Comparison of ENCODE assay signal across 26 cellular contexts in genomic region chr9:107235765-107236442, GRCh38.
"Had no signal": no experiment of that assay in that cellular context is flagged by ENCODE, and none has a peak within 500 bp of the region (broad histone marks: within the 10 kb centered on the region; RNA-seq: fewer than 3 reads in every experiment).

No MANE protein-coding gene starts in this region.

- H3K4me2 ChIP-seq: hepatocyte had no signal

- H3K27me3 ChIP-seq: esophagus muscularis mucosa, gastroesophageal sphincter, heart left ventricle, hepatocyte, left lung had no signal

- H3K4me1 ChIP-seq: esophagus muscularis mucosa, foreskin keratinocyte, gastroesophageal sphincter, left lung, lower lobe of right lung had no signal

- H2AFZ ChIP-seq: hepatocyte had no signal

- H3K9me3 Mint-ChIP-seq: immature natural killer cell, naive B cell had no signal

- H3K27ac Mint-ChIP-seq: immature natural killer cell, mesothelial cell of epicardium had no signal

- H3K36me3 ChIP-seq: esophagus muscularis mucosa, gastroesophageal sphincter, heart left ventricle, left lung, lower lobe of right lung had no signal

- DNase-seq: dermis blood vessel endothelial cell; dorsolateral prefrontal cortex; effector CD4-positive, alpha-beta T cell; effector memory CD4-positive, alpha-beta T cell; foreskin keratinocyte; heart left ventricle; hypothalamus; immature natural killer cell; islet precursor cell; kidney; kidney glomerular epithelial cell; left colon; left lung; left ventricle myocardium superior; lower lobe of right lung; mesenchymal stem cell; mucosa of descending colon; naive B cell had no signal

- H3K4me1 Mint-ChIP-seq: immature natural killer cell, naive B cell had no signal

- H3K4me3 Mint-ChIP-seq: immature natural killer cell, mesothelial cell of epicardium had no signal

- H3K9me3 ChIP-seq: esophagus muscularis mucosa, gastroesophageal sphincter, heart left ventricle, left lung, lower lobe of right lung, mucosa of descending colon had no signal

- FAIRE-seq: colon, endothelial cell of umbilical vein, frontal cortex, kidney had no signal

- ATAC-seq: foreskin keratinocyte, gastroesophageal sphincter, heart left ventricle, left colon, left lung, left ventricle myocardium superior, lower lobe of right lung, mucosa of descending colon had no signal

- H3K4me3 ChIP-seq: coronary artery, dorsolateral prefrontal cortex, esophagus muscularis mucosa, gastroesophageal sphincter, heart left ventricle, hepatocyte, left lung, lower lobe of right lung, mucosa of descending colon had no signal

- H3K36me3 Mint-ChIP-seq: immature natural killer cell, mesothelial cell of epicardium, naive B cell had no signal

- H3K27ac ChIP-seq: coronary artery, dorsolateral prefrontal cortex, esophagus muscularis mucosa, foreskin keratinocyte, gastroesophageal sphincter, heart left ventricle, hepatocyte, left lung, lower lobe of right lung had no signal

- H3K79me2 ChIP-seq: hepatocyte had no signal
